In genomic region chr22:22933807-22934542, GRCh38 we compare ENCODE assay signal across 2 cellular contexts.
TF ChIP-seq lines count a peak whose summit lies in the region.

No MANE protein-coding gene starts in this region.

TF ChIP-seq in GM12891, 5 proteins besides CTCF, POLR2A, EP300 and RAD21:
- TF ChIP-seq POLR2AphosphoS5 (IDR thresholded peaks at IDR 0.05; ENCODE audit: low read depth, low read length) (no peak), SPI1 (IDR thresholded peaks at IDR 0.05; ENCODE audit: low read depth, low read length) (no peak), POU2F2 (IDR thresholded peaks at IDR 0.05; ENCODE audit: low read depth, low read length) (no peak), TAF1 (IDR thresholded peaks at IDR 0.05; ENCODE audit: low read depth, low read length) (no peak), PAX5 (IDR thresholded peaks at IDR 0.05; ENCODE audit: insufficient read depth, low read length, severe bottlenecking) (no peak)
TF ChIP-seq in GM12891: peak in this region for 0.

TF ChIP-seq in HepG2, 621 proteins besides CTCF, POLR2A, EP300 and RAD21:
- TF ChIP-seq ATF7 (IDR thresholded peaks at IDR 0.05) (no peak), ATF7 (CRISPR knock-in tag; IDR thresholded peaks at IDR 0.05) (no peak), ZNF205 (CRISPR knock-in tag; IDR thresholded peaks at IDR 0.05) (no peak), RNF219 (CRISPR knock-in tag; IDR thresholded peaks at IDR 0.05) (no peak), ZNF629 (CRISPR knock-in tag; conservative IDR thresholded peaks at IDR 0.05) (peak; percentile 63), ZSCAN12 (CRISPR knock-in tag; IDR thresholded peaks at IDR 0.05) (no peak)
